29 cellular contexts compared by ENCODE assay signal in genomic region chr14:97410667-97411286, GRCh38.
DNase-seq lines count a peak whose midpoint lies in the region; ATAC-seq, FAIRE-seq and TF ChIP-seq lines count a peak whose summit lies in the region.
"Had no signal": no experiment of that assay in that cellular context is flagged by ENCODE, and none has a peak within 500 bp of the region (broad histone marks: within the 10 kb centered on the region; RNA-seq: fewer than 3 reads in every experiment).

No MANE protein-coding gene starts in this region.

- H3K79me2 ChIP-seq in H9 (ENCODE audit: insufficient read depth, low read length), result no peaks in the 10 kb centered on the region
- H3K79me2 ChIP-seq in GM12878 (ENCODE audit: control insufficient read depth, insufficient read depth, low read length), result no peaks in the 10 kb centered on the region

- POLR2A ChIA-PET in A673 (lab: Charles Lee; ENCODE audit: low non-redundant PET) (no interaction called here), GM12878 (lab: Charles Lee) (interaction anchor here (0.6 to 1.3 kb wide), 2 partner anchors 21 to 24 kb away, joined by 5 read pairs; no protein-coding TSS in a partner anchor)

- no peak overlapping the region for H2BK20ac ChIP-seq in H9 (ENCODE audit: low read depth, low read length, poor library complexity, severe bottlenecking)

- H3K18ac ChIP-seq in H9 (ENCODE audit: insufficient read length, low read depth, low read length), result no peak overlapping the region

- H3K4ac ChIP-seq in H9 (ENCODE audit: low read depth, low read length), result no peak overlapping the region

- no peak overlapping the region for H4K91ac ChIP-seq in H9 (ENCODE audit: insufficient read length, low read depth, low read length)

- H2BK15ac ChIP-seq in H9 (ENCODE audit: low read depth, low read length), result no peak overlapping the region

- no peak overlapping the region for H4K5ac ChIP-seq in H9 (ENCODE audit: insufficient read length, low read depth, low read length)

- no peak overlapping the region for H2BK120ac ChIP-seq in H9 (ENCODE audit: low read depth, low read length, poor library complexity, severe bottlenecking)

- H3K56ac ChIP-seq in H9 (ENCODE audit: insufficient read length, low read depth, low read length), result no peak overlapping the region

- peaks cover 13 to 36% of the 10 kb centered on the region in 2 experiments for H3K4me1 Mint-ChIP-seq in H9

- H3K23ac ChIP-seq in H9 (ENCODE audit: insufficient read length, low read depth, low read length), result no peak overlapping the region

- H2AK5ac ChIP-seq in H9 (ENCODE audit: insufficient read length, low read length), result no peak overlapping the region

- H3K9me3 ChIP-seq in A673 (ENCODE audit: low read depth, low read length, poor library complexity, severe bottlenecking) (no peaks in the 10 kb centered on the region), H9 (ENCODE audit: control insufficient read depth, low read depth, low read length) (no peaks in the 10 kb centered on the region), GM12878 (replicated peaks; ENCODE audit: control insufficient read depth, insufficient read depth, low read length) (no peaks in the 10 kb centered on the region)
- H3K9me3 ChIP-seq: A549; BLaER1 treated with 17β-estradiol and CSF1 and Interleukin-3, amounts not matched to agents 10 nM and 100 nM; gastroesophageal sphincter; mucosa of descending colon; spleen had no signal

- H3K23me2 ChIP-seq in H9 (ENCODE audit: insufficient read length, low read depth, low read length, poor library complexity, severe bottlenecking), result peaks cover 13% of the 10 kb centered on the region

- intact Hi-C loops in A673 (cut with micrococcal nuclease; ENCODE audit: unreplicated experiment) (loop anchor here (2.0 to 5.0 kb wide), 5 partner anchors 48 to 1862 kb away; partner anchors contain the start of gene BCL11B), GM12878 (cut with micrococcal nuclease; ENCODE audit: unreplicated experiment) (loop anchor here (2.0 to 10.0 kb wide), 3 partner anchors 104 to 294 kb away; no protein-coding TSS in a partner anchor)

- H3K9ac ChIP-seq in H9 (ENCODE audit: extremely low read depth, insufficient read length, low read length) (no peak overlapping the region), GM12878 (ENCODE audit: control insufficient read depth, insufficient read depth, low read length) (no peak overlapping the region)
- H3K9ac ChIP-seq: BLaER1 treated with 17β-estradiol and CSF1 and Interleukin-3, amounts not matched to agents 10 nM and 100 nM; KMS-11 had no signal

- H3K27me3 ChIP-seq in A673 (replicated peaks; ENCODE audit: insufficient read depth, low read depth, low read length, poor library complexity) (no peaks in the 10 kb centered on the region), H9 (ENCODE audit: insufficient read depth, low read length) (no peaks in the 10 kb centered on the region; the same call in 1 of the 2 replicates), GM12878 (replicated peaks in 1 of 2; ENCODE audit: control insufficient read depth in 2 of 2, insufficient read depth in 2 of 2, low read length in 1 of 2) (no peaks in the 10 kb centered on the region)
- H3K27me3 ChIP-seq: BLaER1 treated with 17β-estradiol and CSF1 and Interleukin-3, amounts not matched to agents 10 nM and 100 nM had no signal

- H3T11ph ChIP-seq in H9 (ENCODE audit: low read length), result no peak overlapping the region

- TF ChIP-seq RAD21 in GM12878 (IDR thresholded peaks at IDR 0.05; ENCODE audit: insufficient read depth, low read depth, low read length), result peak; percentile 43; the same call in 1 of the 2 replicates

- TF ChIP-seq POLR2A in GM12878 (IDR thresholded peaks at IDR 0.05; ENCODE audit: low read depth, low read length), result no peak

- H3K36me3 ChIP-seq in A673 (ENCODE audit: insufficient read depth, low read length, poor library complexity, severe bottlenecking) (no peaks in the 10 kb centered on the region), GM12878 (ENCODE audit: control insufficient read depth in 2 of 2, insufficient read depth in 2 of 2, low read length in 1 of 2) (no peaks in the 10 kb centered on the region)
- H3K36me3 ChIP-seq: BLaER1 treated with 17β-estradiol and CSF1 and Interleukin-3, amounts not matched to agents 10 nM and 100 nM; gastroesophageal sphincter; spleen had no signal

- no peak overlapping the region for H3K27ac Mint-ChIP-seq in H9
- H3K27ac Mint-ChIP-seq: activated CD8-positive, alpha-beta T cell treated with anti-CD3 and anti-CD28 coated beads for 36 hours had no signal

- DNase-seq in A673 (ENCODE audit: low spot score), result peak; percentile 84
- DNase-seq in H9, result no peak
- DNase-seq in GM12878 (ENCODE audit: low read depth, low spot score), result no peak
- peak; percentile 38 for DNase-seq in left kidney (ENCODE audit: low read depth, low spot score)
- no peak for DNase-seq in islet precursor cell
- no peak for DNase-seq in stimulated activated CD8-positive, alpha-beta memory T cell treated with anti-CD3 and anti-CD28 coated beads, Interleukin-4, amount 100 ng/mL, for 48 hours
- DNase-seq: activated CD8-positive, alpha-beta T cell treated with anti-CD3 and anti-CD28 coated beads for 36 hours; activated naive CD4-positive, alpha-beta T cell treated with Interleukin-2 at 50 U/mL for 16 hours; amniotic stem cell; DMS 273 treated with DMSO at 0.1 percent for 48 hours; effector CD4-positive, alpha-beta T cell; left ventricle myocardium superior; mucosa of descending colon; NCI-H1694; spleen; T-helper 9 cell had no signal

- CTCF ChIA-PET in A673 (lab: Charles Lee), result no interaction called here
- CTCF ChIA-PET in GM12878 (lab: Yijun Ruan, JAX), result interaction anchor here (1.0 to 1.4 kb wide), 2 partner anchors 17 to 22 kb away, joined by 3 to 4 read pairs; no protein-coding TSS in a partner anchor

- no peak for FAIRE-seq in GM12878 (lab: Jason Lieb, UNC)
- FAIRE-seq: A549, G401.6, GM12891, H54, RCC 7860, urothelium cell line had no signal

- peaks cover 76% of the 10 kb centered on the region for H3K4me1 ChIP-seq in A673 (ENCODE audit: insufficient read depth, low read length, poor library complexity, severe bottlenecking)
- peaks cover 15% of the 10 kb centered on the region; the same call in 1 of the 2 replicates for H3K4me1 ChIP-seq in H9 (ENCODE audit: insufficient read depth, low read length)
- H3K4me1 ChIP-seq in GM12878 (ENCODE audit: control insufficient read depth, insufficient read depth, low read length), result peaks cover 13% of the 10 kb centered on the region
- H3K4me1 ChIP-seq: BLaER1 treated with 17β-estradiol and CSF1 and Interleukin-3, amounts not matched to agents 10 nM and 100 nM had no signal

- SMC1A ChIA-PET in GM12878 (lab: Charles Lee; ENCODE audit: uncharacterized antibody, unreplicated experiment), result interaction anchor here (0.9 to 8.7 kb wide), 10 partner anchors 18 to 174 kb away, joined by 3 to 115 read pairs (median 4); no protein-coding TSS in a partner anchor

- H3K4me3 Mint-ChIP-seq in H9, result no peak overlapping the region
- H3K4me3 Mint-ChIP-seq: activated CD8-positive, alpha-beta T cell treated with anti-CD3 and anti-CD28 coated beads for 36 hours; central memory CD8-positive, alpha-beta T cell had no signal

- BruUV-seq in A673 (replicated peaks; lab: Mats Ljungman, UMichigan), result TSS peak; percentile 45
- BruUV-seq in GM12878 (replicated peaks; lab: Mats Ljungman, UMichigan), result no TSS peak

- RAD21 ChIA-PET in GM12878 (lab: Charles Lee; ENCODE audit: unreplicated experiment), result interaction anchor here (0.9 to 5.9 kb wide), 6 partner anchors 11 to 104 kb away, joined by 3 to 83 read pairs (median 5); no protein-coding TSS in a partner anchor

- ATAC-seq in GM12878 (peak; percentile 37; the same call in 2 of the 3 replicates), HG03521 (IDR thresholded peaks at IDR 0.05; ENCODE audit: unreplicated experiment) (no peak), GM21528 (IDR thresholded peaks at IDR 0.05; ENCODE audit: low FRiP score, unreplicated experiment) (no peak)
- ATAC-seq: A549; activated CD8-positive, alpha-beta T cell treated with anti-CD3 and anti-CD28 coated beads for 36 hours; esophagus mucosa; gastroesophageal sphincter; left ventricle myocardium superior; mucosa of descending colon had no signal

- H4K20me1 ChIP-seq in H9 (ENCODE audit: control insufficient read depth, insufficient read depth, insufficient read length) (no peaks in the 10 kb centered on the region), GM12878 (ENCODE audit: control insufficient read depth, insufficient read depth) (no peaks in the 10 kb centered on the region)
- H4K20me1 ChIP-seq: BLaER1 treated with 17β-estradiol and CSF1 and Interleukin-3, amounts not matched to agents 10 nM and 100 nM had no signal

- H2AFZ ChIP-seq in H9 (ENCODE audit: low read length), result no peak overlapping the region
- H2AFZ ChIP-seq in GM12878 (ENCODE audit: control insufficient read depth, low read depth, low read length), result no peak overlapping the region; the same call in 1 of the 2 replicates

- in situ Hi-C loops in GM12878 (cut with MboI), result no loop called here

- no peaks in the 10 kb centered on the region for H3K9me3 Mint-ChIP-seq in H9
- H3K9me3 Mint-ChIP-seq: activated CD8-positive, alpha-beta T cell treated with anti-CD3 and anti-CD28 coated beads for 36 hours; central memory CD8-positive, alpha-beta T cell had no signal

- no CpG with 5 or more reads among the region's 12 CpGs for WGBS in H9 (ENCODE audit: extremely low coverage, insufficient read length, low lambda C conversion rate)
- whole genome bisulfite sequencing in GM12878 (ENCODE audit: insufficient coverage, insufficient replicate concordance, low lambda C conversion rate, missing lambda C conversion rate), result 39% methylated on average over 12 of the region's 12 CpGs

- no peak overlapping the region for H3K14ac ChIP-seq in H9 (ENCODE audit: insufficient read depth, low read length)

- no peak overlapping the region for H4K8ac ChIP-seq in H9 (replicated peaks; ENCODE audit: insufficient read length, low read depth, low read length)

- H3K4me2 ChIP-seq in H9 (ENCODE audit: insufficient read depth, insufficient read length, low read length) (no peak overlapping the region), GM12878 (ENCODE audit: control insufficient read depth, insufficient read depth) (peak overlapping the region; percentile 13; the same call in 1 of the 2 replicates)
- H3K4me2 ChIP-seq: BLaER1 treated with 17β-estradiol and CSF1 and Interleukin-3, amounts not matched to agents 10 nM and 100 nM; KMS-11 had no signal

- H3K27ac ChIP-seq in A673 (ENCODE audit: low read depth, low read length, poor library complexity, severe bottlenecking) (peak overlapping the region; percentile 85), H9 (ENCODE audit: insufficient read length, low read depth, low read length) (no peak overlapping the region), GM12878 (ENCODE audit: control insufficient read depth, insufficient read depth) (peak overlapping the region; percentile 53)
- H3K27ac ChIP-seq: A549; BLaER1 treated with 17β-estradiol and CSF1 and Interleukin-3, amounts not matched to agents 10 nM and 100 nM; gastroesophageal sphincter; KMS-11; spleen had no signal

- no peaks in the 10 kb centered on the region; the same call in 1 of the 2 replicates for H3K27me3 Mint-ChIP-seq in H9 (ENCODE audit: low read depth)
- H3K27me3 Mint-ChIP-seq: central memory CD8-positive, alpha-beta T cell had no signal

- no peak overlapping the region for H2BK5ac ChIP-seq in H9 (ENCODE audit: insufficient read length, low read length)

- TF ChIP-seq EP300 in GM12878 (IDR thresholded peaks at IDR 0.05; ENCODE audit: borderline replicate concordance in 1 of 2, control insufficient read depth in 1 of 2, low read depth in 2 of 2, low read length in 2 of 2), result no peak

- TF ChIP-seq CTCF in A673 (conservative IDR thresholded peaks at IDR 0.05; ENCODE audit: low read depth, low read length) (peak; percentile 63), H9 (conservative IDR thresholded peaks at IDR 0.05) (0 out of 3 replicates have a peak, but pooled peaks have one; percentile 14), GM12878 (IDR thresholded peaks at IDR 0.05 in 2 of 3, conservative IDR thresholded peaks at IDR 0.05 in 1 of 3; ENCODE audit: control insufficient read depth in 2 of 3, extremely low read depth in 1 of 3, insufficient read depth in 1 of 3, low read depth in 3 of 3, low read length in 3 of 3) (peak in 2 of 3 experiments; percentile 2 to 26; a peak in 1 of 6 replicates)

- no peak overlapping the region for H2BK12ac ChIP-seq in H9 (ENCODE audit: insufficient read length, low read depth, low read length)

- no peaks in the 10 kb centered on the region for H3K79me1 ChIP-seq in H9 (ENCODE audit: insufficient read depth, low read depth, low read length, poor library complexity, severe bottlenecking)

- H3K36me3 Mint-ChIP-seq in H9 (ENCODE audit: insufficient read depth in 1 of 3, low read depth in 3 of 3), result no peaks in the 10 kb centered on the region

- H3K4me3 ChIP-seq in A673 (ENCODE audit: low read depth, low read length, poor library complexity, severe bottlenecking) (peak overlapping the region; percentile 44), GM12878 (no peak overlapping the region)
- H3K4me3 ChIP-seq: A549; BLaER1 treated with 17β-estradiol and CSF1 and Interleukin-3, amounts not matched to agents 10 nM and 100 nM; gastroesophageal sphincter; mucosa of descending colon; spleen had no signal

Comparison
In these comparisons a context has a peak if more than half of its experiments do, and no peak if none do; other contexts are left out.
1. DNase-seq: peak in A673 (single experiment) and left kidney (single experiment); none in H9 (single experiment), GM12878 (single experiment), islet precursor cell (single experiment) and stimulated activated CD8-positive, alpha-beta memory T cell treated with anti-CD3 and anti-CD28 coated beads, Interleukin-4, amount 100 ng/mL, for 48 hours (single experiment).
2. Peak in every context shown above with its lines, with median percentiles within 50 percentile points of each other: CTCF ChIP-seq.